Comparison of ENCODE assay signal across 26 cellular contexts in genomic region chr18:23421277-23421676, GRCh38. TPM values are rescaled to one million over a fixed set of nuclear protein-coding genes. Genes with fewer than 3 reads are reported as not detected.
DNase-seq lines count a peak whose midpoint lies in the region; ATAC-seq, FAIRE-seq and TF ChIP-seq lines count a peak whose summit lies in the region.
"Had no signal": no experiment of that assay in that cellular context is flagged by ENCODE, and none has a peak within 500 bp of the region (broad histone marks: within the 10 kb centered on the region; RNA-seq: fewer than 3 reads in every experiment).

No MANE protein-coding gene starts in this region.

- intact Hi-C loops in dendritic cell treated with granulocyte-macrophage colony-stimulating factor and Interleukin-4, amounts not matched to agents 40 ng/mL and 50 ng/mL, for 4 days (cut with micrococcal nuclease) = no loop called here
- intact Hi-C loops in HepG2 (cut with micrococcal nuclease; ENCODE audit: unreplicated experiment) = no loop called here
- intact Hi-C loops in left ventricle myocardium superior (cut with micrococcal nuclease) = no loop called here

- H3K4me2 ChIP-seq in BLaER1 treated with 17β-estradiol and CSF1 and Interleukin-3, amounts not matched to agents 10 nM and 100 nM = peak overlapping the region in 9 of 11 experiments; percentile 61 to 91 (median 81); a peak in 16 of 22 replicates
- H3K4me2 ChIP-seq in HepG2 (ENCODE audit: low read depth, low read length) = no peak overlapping the region

- 56% methylated on average over 1 of the region's 1 CpG for WGBS in HepG2 (ENCODE audit: low lambda C conversion rate)

- no peaks in the 10 kb centered on the region for H4K20me1 ChIP-seq in BLaER1 treated with 17β-estradiol and CSF1 and Interleukin-3, amounts not matched to agents 10 nM and 100 nM
- H4K20me1 ChIP-seq in HepG2 (ENCODE audit: insufficient read depth, low read length) = no peaks in the 10 kb centered on the region

- POLR2A ChIA-PET in HepG2 (lab: Yijun Ruan, JAX) = no interaction called here

- peak overlapping the region in 9 of 11 experiments; percentile 76 to 99 (median 94); a peak in 18 of 22 replicates for H3K27ac ChIP-seq in BLaER1 treated with 17β-estradiol and CSF1 and Interleukin-3, amounts not matched to agents 10 nM and 100 nM
- H3K27ac ChIP-seq in HepG2 (ENCODE audit: extremely low read length, insufficient read depth, low read length) (peak overlapping the region; percentile 13), neutrophil (peak overlapping the region; percentile 91), caudate nucleus (ENCODE audit: low read depth, low read length) (no peak overlapping the region)

- peak; percentile 84 for ATAC-seq in HepG2
- no peak for ATAC-seq in GM19351 (IDR thresholded peaks at IDR 0.05; ENCODE audit: unreplicated experiment)
- ATAC-seq in GM18873 (IDR thresholded peaks at IDR 0.05; ENCODE audit: low FRiP score, unreplicated experiment) = no peak
- no peak for ATAC-seq in left ventricle myocardium superior
- ATAC-seq: Panc1 had no signal

- TF ChIP-seq EP300 in HepG2 (IDR thresholded peaks at IDR 0.05; ENCODE audit: low read depth in 2 of 2, low read length in 2 of 2) = no peak
- TF ChIP-seq EP300 in HepG2 (CRISPR knock-in tag; IDR thresholded peaks at IDR 0.05; ENCODE audit: borderline replicate concordance) = no peak

- H3K4me1 ChIP-seq in BLaER1 treated with 17β-estradiol and CSF1 and Interleukin-3, amounts not matched to agents 10 nM and 100 nM = peaks cover 35 to 74% (median 53%) of the 10 kb centered on the region in 10 experiments
- H3K4me1 ChIP-seq in HepG2 (ENCODE audit: insufficient read depth, low read length) (peaks cover 29% of the 10 kb centered on the region), neutrophil (ENCODE audit: control insufficient read depth in 1 of 2, insufficient read depth in 1 of 2, low read depth in 1 of 2, low read length in 1 of 2) (peaks cover 63 to 65% of the 10 kb centered on the region in 2 experiments)

- no peak overlapping the region for H2AFZ ChIP-seq in HepG2 (ENCODE audit: low read length)

- DNase-seq in HepG2 (ENCODE audit: low spot score) (peak; percentile 25), caudate nucleus (lab: John Stamatoyannopoulos, UW) (no peak), left ventricle myocardium superior (no peak)
- DNase-seq: 8988T; ACHN; CD4-positive, CD25-positive, alpha-beta regulatory T cell; COR-L47; DMS53; Karpas-422; NCI-H1092 treated with DMSO at 0.1 percent for 48 hours; NCI-H1436; NCI-H187; NCI-H2081 treated with DMSO at 0.1 percent for 48 hours; NCI-H2171; NCI-H226; NCI-H510A; NCI-H69; SHP77 treated with DMSO at 0.1 percent for 48 hours had no signal

- TF ChIP-seq POLR2A in HepG2 (IDR thresholded peaks at IDR 0.05; ENCODE audit: insufficient read depth in 1 of 2, low read depth in 2 of 2, low read length in 2 of 2) = no peak

- H3K4me3 Mint-ChIP-seq in dendritic cell treated with granulocyte-macrophage colony-stimulating factor and Interleukin-4, amounts not matched to agents 40 ng/mL and 50 ng/mL, for 4 days = no peak overlapping the region
- H3K4me3 Mint-ChIP-seq: CD4-positive, CD25-positive, alpha-beta regulatory T cell had no signal

- peaks cover 0 to 8% (median 0%) of the 10 kb centered on the region in 11 experiments; a peak in 4 of 22 replicates for H3K9me3 ChIP-seq in BLaER1 treated with 17β-estradiol and CSF1 and Interleukin-3, amounts not matched to agents 10 nM and 100 nM (replicated peaks in 1 of 11)
- H3K9me3 ChIP-seq in HepG2 (ENCODE audit: low read length) (no peaks in the 10 kb centered on the region), neutrophil (no peaks in the 10 kb centered on the region)

- no peaks in the 10 kb centered on the region for H3K9me3 Mint-ChIP-seq in dendritic cell treated with granulocyte-macrophage colony-stimulating factor and Interleukin-4, amounts not matched to agents 40 ng/mL and 50 ng/mL, for 4 days
- H3K9me3 Mint-ChIP-seq: CD4-positive, CD25-positive, alpha-beta regulatory T cell had no signal

- no peak overlapping the region for H3K4me3 ChIP-seq in BLaER1 treated with 17β-estradiol and CSF1 and Interleukin-3, amounts not matched to agents 10 nM and 100 nM
- no peak overlapping the region for H3K4me3 ChIP-seq in HepG2 (replicated peaks in 1 of 3; ENCODE audit: insufficient read depth in 1 of 3, low read depth in 2 of 3, low read length in 3 of 3)
- H3K4me3 ChIP-seq in neutrophil (ENCODE audit: low read depth in 1 of 2, low read length in 1 of 2) = no peak overlapping the region

- TF ChIP-seq RAD21 in HepG2 (CRISPR knock-in tag; IDR thresholded peaks at IDR 0.05) = no peak

- no peaks in the 10 kb centered on the region for H3K36me3 Mint-ChIP-seq in dendritic cell treated with granulocyte-macrophage colony-stimulating factor and Interleukin-4, amounts not matched to agents 40 ng/mL and 50 ng/mL, for 4 days (ENCODE audit: low read depth)

- peaks cover 41% of the 10 kb centered on the region for H3K4me1 Mint-ChIP-seq in dendritic cell treated with granulocyte-macrophage colony-stimulating factor and Interleukin-4, amounts not matched to agents 40 ng/mL and 50 ng/mL, for 4 days (ENCODE audit: low read depth)
- H3K4me1 Mint-ChIP-seq: CD4-positive, CD25-positive, alpha-beta regulatory T cell had no signal

- H3K36me3 ChIP-seq in BLaER1 treated with 17β-estradiol and CSF1 and Interleukin-3, amounts not matched to agents 10 nM and 100 nM = peaks cover 0 to 38% (median 7%) of the 10 kb centered on the region in 11 experiments; a peak in 7 of 22 replicates
- 0 out of 5 replicates have a peak, but pooled peaks cover 0 to 3% of the 10 kb centered on the region in 2 experiments for H3K36me3 ChIP-seq in HepG2 (replicated peaks in 1 of 2; ENCODE audit: control insufficient read depth in 1 of 2, insufficient read depth in 2 of 2, low read length in 2 of 2)
- H3K36me3 ChIP-seq in neutrophil = no peaks in the 10 kb centered on the region

- H3K27me3 Mint-ChIP-seq in dendritic cell treated with granulocyte-macrophage colony-stimulating factor and Interleukin-4, amounts not matched to agents 40 ng/mL and 50 ng/mL, for 4 days = no peaks in the 10 kb centered on the region
- H3K27me3 Mint-ChIP-seq: CD4-positive, CD25-positive, alpha-beta regulatory T cell had no signal

- FAIRE-seq in HepG2 (lab: Jason Lieb, UNC) = no peak
- FAIRE-seq: GM19239, H54 had no signal

- peak overlapping the region in 8 of 11 experiments; percentile 75 to 87 (median 82); a peak in 11 of 22 replicates for H3K9ac ChIP-seq in BLaER1 treated with 17β-estradiol and CSF1 and Interleukin-3, amounts not matched to agents 10 nM and 100 nM
- H3K9ac ChIP-seq in HepG2 (ENCODE audit: insufficient read depth, low read depth, low read length) = no peak overlapping the region

- TF ChIP-seq CTCF in HepG2 (CRISPR knock-in tag; IDR thresholded peaks at IDR 0.05) = no peak
- no peak for TF ChIP-seq CTCF in neutrophil (IDR thresholded peaks at IDR 0.05)

- BruUV-seq in HepG2 (replicated peaks; lab: Mats Ljungman, UMichigan) = no TSS peak

- no peaks in the 10 kb centered on the region for H3K27me3 ChIP-seq in BLaER1 treated with 17β-estradiol and CSF1 and Interleukin-3, amounts not matched to agents 10 nM and 100 nM
- no peaks in the 10 kb centered on the region for H3K27me3 ChIP-seq in HepG2 (ENCODE audit: control insufficient read depth in 1 of 2, insufficient read depth in 2 of 2, low read length in 2 of 2)
- no peaks in the 10 kb centered on the region for H3K27me3 ChIP-seq in neutrophil

- H3K27ac Mint-ChIP-seq in dendritic cell treated with granulocyte-macrophage colony-stimulating factor and Interleukin-4, amounts not matched to agents 40 ng/mL and 50 ng/mL, for 4 days = peak overlapping the region; percentile 44
- H3K27ac Mint-ChIP-seq: CD4-positive, CD25-positive, alpha-beta regulatory T cell had no signal

- CTCF ChIA-PET in HepG2 (lab: Yijun Ruan, JAX; ENCODE audit: low intra/inter-chr PET ratio, low total read pairs) = no interaction called here

- H3K79me2 ChIP-seq in HepG2 (ENCODE audit: insufficient read depth, low read length) = no peaks in the 10 kb centered on the region

- in situ Hi-C loops in HepG2 (cut with HindIII; ENCODE audit: extremely low pct_ligation_motif_present, low pct_unique_long_range_greater_than_20kb) = loop anchor here (25.0 kb wide), 1 partner anchor 609 kb away; no protein-coding TSS in a partner anchor

TF ChIP-seq in HepG2, 621 proteins besides CTCF, POLR2A, EP300 and RAD21 (continues in another document):
- no peak for TF ChIP-seq MAFG (CRISPR knock-in tag; IDR thresholded peaks at IDR 0.05)

RNA-seq across cellular contexts. Expression of gene RIOK3, which starts 31.8 kb away (rescaled TPM):
- total RNA-seq in HepG2 (2016; rRNA removed; fragmentation: Illumina TruSeq; extraction: Trizol) = 36.0 and 39.6 TPM in 2 replicates
- 6.9 and 9.8 TPM in 2 replicates for total RNA-seq in HepG2 (2016; cell fraction: cytosol; rRNA removed; fragmentation: Illumina TruSeq; extraction: Trizol; ENCODE audit: low read depth)
- 32.9 and 46.7 TPM in 2 replicates for total RNA-seq in HepG2 (2016; cell fraction: insoluble cytoplasmic fraction; rRNA removed; fragmentation: Illumina TruSeq; extraction: Trizol)
- total RNA-seq in HepG2 (2016; cell fraction: membrane; rRNA removed; fragmentation: Illumina TruSeq; extraction: Trizol) = 21.9 and 25.6 TPM in 2 replicates
- total RNA-seq in HepG2 (2016; cell fraction: nucleus; rRNA removed; fragmentation: Illumina TruSeq; extraction: Trizol) = 19.5 and 24.2 TPM in 2 replicates
- 23.6 and 26.7 TPM in 2 replicates for polyA plus RNA-seq in HepG2 (2011; rRNA removed)
- polyA plus RNA-seq in HepG2 (2011; cell fraction: cytosol; rRNA removed) = 15.6 and 17.2 TPM in 2 replicates
- polyA plus RNA-seq in HepG2 (2011; cell fraction: nucleus; rRNA removed) = 26.4 and 26.9 TPM in 2 replicates
- polyA plus RNA-seq in HepG2 (2012) = 41.9 and 63.6 TPM in 2 replicates
- polyA plus RNA-seq in HepG2 (2016; cell fraction: cytosol; fragmentation: Illumina TruSeq; extraction: Trizol; ENCODE audit: low read depth) = 5.8 and 6.0 TPM in 2 replicates
- 25.1 and 25.8 TPM in 2 replicates for polyA plus RNA-seq in HepG2 (2016; cell fraction: insoluble cytoplasmic fraction; fragmentation: Illumina TruSeq; extraction: Trizol; ENCODE audit: low read depth)
- polyA plus RNA-seq in HepG2 (2016; cell fraction: membrane; fragmentation: Illumina TruSeq; extraction: Trizol; ENCODE audit: low read depth) = 11.3 and 11.7 TPM in 2 replicates
- polyA plus RNA-seq in HepG2 (2016; cell fraction: nucleus; fragmentation: Illumina TruSeq; extraction: Trizol; ENCODE audit: insufficient read depth, low read depth) = 29.2 and 33.3 TPM in 2 replicates
- 14.2 and 29.8 TPM in 2 replicates for polyA minus RNA-seq in HepG2 (2011; rRNA and poly(A)+ RNA removed; ENCODE audit: low replicate concordance)
- polyA minus RNA-seq in HepG2 (2011; cell fraction: cytosol; rRNA and poly(A)+ RNA removed) = 44.8 and 47.5 TPM in 2 replicates
- polyA minus RNA-seq in HepG2 (2011; cell fraction: nucleus; rRNA and poly(A)+ RNA removed) = 35.3 and 56.2 TPM in 2 replicates
- 54.8 TPM for total RNA-seq in left ventricle myocardium superior
